In genomic region chr20:62732356-62732755, GRCh38 we compare ENCODE assay signal across 1 cellular context.
TF ChIP-seq lines count a peak whose summit lies in the region.

No MANE protein-coding gene starts in this region.

TF ChIP-seq in SK-N-SH, 30 proteins besides CTCF, POLR2A, EP300 and RAD21 (continued from another document):
- TF ChIP-seq REST (IDR thresholded peaks at IDR 0.05; ENCODE audit: low read depth, low read length) = no peak
- TF ChIP-seq FOXM1 (IDR thresholded peaks at IDR 0.05; ENCODE audit: low read depth) = no peak
